In genomic region chr11:126111458-126112116, GRCh38 we compare ENCODE assay signal across 20 cellular contexts. TPM values are rescaled to one million over a fixed set of nuclear protein-coding genes. Genes with fewer than 3 reads are reported as not detected.
A peak's percentile ranks its signal among the peaks of the same experiment; 100 is the strongest.
DNase-seq lines count a peak whose midpoint lies in the region; ATAC-seq lines count a peak whose summit lies in the region.
"Had no signal": no experiment of that assay in that cellular context is flagged by ENCODE, and none has a peak within 500 bp of the region (broad histone marks: within the 10 kb centered on the region; RNA-seq: fewer than 3 reads in every experiment).

No MANE protein-coding gene starts in this region.

- H3K36me3 Mint-ChIP-seq in activated naive CD8-positive, alpha-beta T cell treated with anti-CD3 and anti-CD28 coated beads for 36 hours = no peaks in the 10 kb centered on the region

- DNase-seq in DMS 273 (lab: John Stamatoyannopoulos, UW; ENCODE audit: unreplicated experiment) (peak; percentile 33), DMS 273 treated with DMSO at 0.1 percent for 48 hours (lab: John Stamatoyannopoulos, UW) (no peak), SK-N-DZ (ENCODE audit: low spot score) (peak; percentile 89), islet precursor cell (peak; percentile 85), HPDE6-E6E7 (ENCODE audit: extremely low spot score) (no peak)
- no peak for DNase-seq in activated naive CD8-positive, alpha-beta T cell treated with anti-CD3 and anti-CD28 coated beads for 36 hours
- DNase-seq: activated CD8-positive, alpha-beta T cell treated with anti-CD3 and anti-CD28 coated beads, Interleukin-2, amount 10 ng/mL, durations not matched to agents 7 days and 5 days; amniotic stem cell; DMS79 treated with DMSO at 0.1 percent for 48 hours; Kasumi-1; midbrain; NCI-H1417 treated with DMSO at 0.1 percent for 48 hours; WERI-Rb-1 had no signal

- H3K27me3 Mint-ChIP-seq in activated naive CD8-positive, alpha-beta T cell treated with anti-CD3 and anti-CD28 coated beads for 36 hours = no peaks in the 10 kb centered on the region

- peak overlapping the region in 17 of 21 experiments; percentile 6 to 90 (median 72) for H3K27ac ChIP-seq in skin epidermis
- H3K27ac ChIP-seq: 22Rv1; BLaER1 treated with 17β-estradiol and CSF1 and Interleukin-3, amounts not matched to agents 10 nM and 100 nM; WERI-Rb-1 had no signal

- ATAC-seq in GM18498 (IDR thresholded peaks at IDR 0.05; ENCODE audit: unreplicated experiment) = no peak
- ATAC-seq: activated CD8-positive, alpha-beta T cell treated with anti-CD3 and anti-CD28 coated beads, Interleukin-2, amount 10 ng/mL, durations not matched to agents 7 days and 5 days; GM23338; Panc1 had no signal

- H3K27ac Mint-ChIP-seq in activated naive CD8-positive, alpha-beta T cell treated with anti-CD3 and anti-CD28 coated beads for 36 hours = no peak overlapping the region
- H3K27ac Mint-ChIP-seq: activated CD8-positive, alpha-beta T cell treated with anti-CD3 and anti-CD28 coated beads, Interleukin-2, amount 10 ng/mL, durations not matched to agents 7 days and 5 days; activated T-helper 1 cell treated with anti-CD3 and anti-CD28 coated beads, Interleukin-12 subunit alpha, Interleukin-12 subunit beta, Interleukin-2, Interleukin-4 antibody, amounts not matched to agents 30 ng/mL and 10 ng/mL and 1 ng/mL, durations not matched to agents 14 hours and 24 hours and 36 hours; GM23338 had no signal

- H3K4me1 Mint-ChIP-seq in activated naive CD8-positive, alpha-beta T cell treated with anti-CD3 and anti-CD28 coated beads for 36 hours = no peaks in the 10 kb centered on the region

- H3K4me3 Mint-ChIP-seq in activated naive CD8-positive, alpha-beta T cell treated with anti-CD3 and anti-CD28 coated beads for 36 hours = no peak overlapping the region
- H3K4me3 Mint-ChIP-seq: activated CD8-positive, alpha-beta T cell treated with anti-CD3 and anti-CD28 coated beads, Interleukin-2, amount 10 ng/mL, durations not matched to agents 7 days and 5 days; activated T-helper 1 cell treated with anti-CD3 and anti-CD28 coated beads, Interleukin-12 subunit alpha, Interleukin-12 subunit beta, Interleukin-2, Interleukin-4 antibody, amounts not matched to agents 30 ng/mL and 10 ng/mL and 1 ng/mL, durations not matched to agents 14 hours and 24 hours and 36 hours; GM23338 had no signal

- H3K9me3 Mint-ChIP-seq in activated naive CD8-positive, alpha-beta T cell treated with anti-CD3 and anti-CD28 coated beads for 36 hours = no peaks in the 10 kb centered on the region
- H3K9me3 Mint-ChIP-seq: activated T-helper 1 cell treated with anti-CD3 and anti-CD28 coated beads, Interleukin-12 subunit alpha, Interleukin-12 subunit beta, Interleukin-2, Interleukin-4 antibody, amounts not matched to agents 30 ng/mL and 10 ng/mL and 1 ng/mL, durations not matched to agents 14 hours and 24 hours and 36 hours; GM23338 had no signal

- no peak overlapping the region for H3K4me3 ChIP-seq in skin epidermis
- H3K4me3 ChIP-seq: BLaER1 treated with 17β-estradiol and CSF1 and Interleukin-3, amounts not matched to agents 10 nM and 100 nM; GM23338 had no signal

RNA-seq across cellular contexts. Expression of gene CDON, which starts 48.9 kb away (rescaled TPM):
- 20.4 and 31.2 TPM in 2 replicates for polyA plus RNA-seq in SK-N-DZ (2014; cell fraction: cytosol; rRNA removed)
- polyA plus RNA-seq in SK-N-DZ (2014; cell fraction: nucleus; rRNA removed) = 15.1 and 28.0 TPM in 2 replicates
- 1 to 10 TPM; 2.0 to 2.6 TPM for total RNA-seq in activated naive CD8-positive, alpha-beta T cell treated with anti-CD3 and anti-CD28 coated beads for 36 hours

Comparison
In these comparisons a context has a peak if more than half of its experiments do, and no peak if none do; other contexts are left out.
1. DNase-seq: peak in DMS 273 (single experiment), SK-N-DZ (single experiment) and islet precursor cell (single experiment); none in DMS 273 treated with DMSO at 0.1 percent for 48 hours (single experiment), HPDE6-E6E7 (single experiment) and activated naive CD8-positive, alpha-beta T cell treated with anti-CD3 and anti-CD28 coated beads for 36 hours (single experiment).